8 cellular contexts compared by ENCODE assay signal in genomic region chr3:16514021-16514700, GRCh38. TPM values are rescaled to one million over a fixed set of nuclear protein-coding genes. Genes with fewer than 3 reads are reported as not detected.
A peak's percentile ranks its signal among the peaks of the same experiment; 100 is the strongest.
DNase-seq lines count a peak whose midpoint lies in the region; ATAC-seq and TF ChIP-seq lines count a peak whose summit lies in the region.

No MANE protein-coding gene starts in this region.

- H3K27me3 ChIP-seq in BE2C (no peaks in the 10 kb centered on the region), MG63 (no peaks in the 10 kb centered on the region), dorsolateral prefrontal cortex (peaks cover 0 to 30% (median 0%) of the 10 kb centered on the region in 45 donors)

- no peak for TF ChIP-seq CTCF in BE2C (IDR thresholded peaks at IDR 0.05; ENCODE audit: low read depth, low read length)
- no peak for TF ChIP-seq CTCF in dorsolateral prefrontal cortex (IDR thresholded peaks at IDR 0.05 in 54 of 56, conservative IDR thresholded peaks at IDR 0.05 in 2 of 56; ENCODE audit: low read depth in 1 of 56, partially characterized antibody in 56 of 56)
- TF ChIP-seq CTCF in nephron (IDR thresholded peaks at IDR 0.05; ENCODE audit: unreplicated experiment in 3 of 3) = no peak

- H3K9me3 ChIP-seq in BE2C = no peaks in the 10 kb centered on the region
- no peaks in the 10 kb centered on the region for H3K9me3 ChIP-seq in MG63

- H3K36me3 ChIP-seq in BE2C (no peaks in the 10 kb centered on the region), MG63 (no peaks in the 10 kb centered on the region)

- peak overlapping the region in 46 of 59 donors; percentile 0 to 84 (median 70) for H3K27ac ChIP-seq in dorsolateral prefrontal cortex

- intact Hi-C loops in dorsolateral prefrontal cortex (cut with DNase I) = loop anchor here in 1 of 2 donors (5.0 kb wide), 1 partner anchor 202 kb away; no protein-coding TSS in a partner anchor

- DNase-seq in BE2C = no peak
- DNase-seq in MG63 = no peak
- DNase-seq in dorsolateral prefrontal cortex = no peak
- DNase-seq in NCI-H526 treated with DMSO at 0.1 percent for 48 hours (lab: John Stamatoyannopoulos, UW) = no peak
- DNase-seq in NCI-H526 (lab: John Stamatoyannopoulos, UW) = no peak
- DNase-seq in retina = no peak

- peaks cover 26% of the 10 kb centered on the region for H3K27me3 Mint-ChIP-seq in nephron (ENCODE audit: low read depth)

- peak overlapping the region; percentile 69 for H3K4me3 ChIP-seq in BE2C (ENCODE audit: low read depth, low read length)
- H3K4me3 ChIP-seq in MG63 = peak overlapping the region; percentile 78
- peak overlapping the region in 58 of 59 donors; percentile 50 to 82 (median 72) for H3K4me3 ChIP-seq in dorsolateral prefrontal cortex

- peaks cover 7% of the 10 kb centered on the region for H3K4me1 ChIP-seq in BE2C

- no peak overlapping the region for H3K27ac Mint-ChIP-seq in nephron

- H3K4me3 Mint-ChIP-seq in nephron = peak overlapping the region; percentile 83 to 93 (median 90)

- peaks cover 52% of the 10 kb centered on the region for H3K4me1 Mint-ChIP-seq in nephron

- H3K36me3 Mint-ChIP-seq in nephron (ENCODE audit: low read depth) = no peaks in the 10 kb centered on the region

- H3K9me3 Mint-ChIP-seq in nephron = peaks cover 2% of the 10 kb centered on the region

- ATAC-seq in GM18909 (IDR thresholded peaks at IDR 0.05; ENCODE audit: poor library complexity, unreplicated experiment) = no peak

RNA-seq across cellular contexts. Expression of gene RFTN1, which starts 0.7 kb away (rescaled TPM):
- 1.3 TPM for polyA plus RNA-seq in BE2C (2012; ENCODE audit: insufficient read depth, insufficient read length, low read depth)
- 42.1 and 44.1 TPM in 2 replicates for total RNA-seq in MG63 (2014; rRNA removed; shearing (Covaris generic); ENCODE audit: low replicate concordance)
- total RNA-seq in dorsolateral prefrontal cortex = 10 to 100 TPM; 15.8 to 64.1 (median 39.9) TPM
